38 cellular contexts compared by ENCODE assay signal in genomic region chr12:110819150-110819549, GRCh38. TPM values are rescaled to one million over a fixed set of nuclear protein-coding genes. Genes with fewer than 3 reads are reported as not detected.
"Had no signal": no experiment of that assay in that cellular context is flagged by ENCODE, and none has a peak within 500 bp of the region (broad histone marks: within the 10 kb centered on the region; RNA-seq: fewer than 3 reads in every experiment).

No MANE protein-coding gene starts in this region.

- H3K27ac ChIP-seq: KMS-11 had no signal

- H3K4me3 ChIP-seq: MG63 had no signal

- H3K9ac ChIP-seq: KMS-11 had no signal

- H3K27me3 ChIP-seq: MG63 had no signal

- H3K9me3 ChIP-seq: MG63 had no signal

- DNase-seq: Karpas-422, Kasumi-1, KG1, MG63, MM.1S, MV-4-11, NCI-H1048, NCI-H1092, NCI-H1092 treated with DMSO at 0.1 percent for 48 hours, NCI-H1105, NCI-H1105 treated with DMSO at 0.1 percent for 48 hours, NCI-H1417 treated with DMSO at 0.1 percent for 48 hours, NCI-H1436, NCI-H1436 treated with DMSO at 0.1 percent for 48 hours, NCI-H146, NCI-H1694, NCI-H1694 treated with DMSO at 0.1 percent for 48 hours, NCI-H187, NCI-H187 treated with DMSO at 0.1 percent for 48 hours, NCI-H1930, NCI-H2029, NCI-H2029 treated with DMSO at 0.1 percent for 48 hours, NCI-H2081, NCI-H2081 treated with DMSO at 0.1 percent for 48 hours, NCI-H2107, NCI-H2171, NCI-H2171 treated with DMSO at 0.1 percent for 48 hours, NCI-H2227 treated with DMSO at 0.1 percent for 48 hours, NCI-H226, NCI-H345, NCI-H446, NCI-H446 treated with DMSO at 0.1 percent for 48 hours, NCI-H510A had no signal

- H3K4me2 ChIP-seq: KMS-11 had no signal

- H3K36me3 ChIP-seq: MG63 had no signal

RNA-seq across cellular contexts. Expression of gene CCDC63, which starts 27.6 kb away (rescaled TPM):
- total RNA-seq: LHCN-M2, M059J, MCF 10A, NCI-H460 had no signal
